In genomic region chr13:41696163-41697003, GRCh38 we compare ENCODE assay signal across 8 cellular contexts.
DNase-seq lines count a peak whose midpoint lies in the region; ATAC-seq, FAIRE-seq and TF ChIP-seq lines count a peak whose summit lies in the region.

No MANE protein-coding gene starts in this region.

- H3K36me3 ChIP-seq in astrocyte (ENCODE audit: insufficient read depth, low read length) = no peaks in the 10 kb centered on the region
- H3K36me3 ChIP-seq in kidney (ENCODE audit: control insufficient read depth in 1 of 2, insufficient read depth in 2 of 2, low read length in 2 of 2) = no peaks in the 10 kb centered on the region
- peaks cover 0 to 16% (median 0%) of the 10 kb centered on the region in 3 donors for H3K36me3 ChIP-seq in tibial nerve

- TF ChIP-seq CTCF in A549 (IDR thresholded peaks at IDR 0.05) (no peak), HFFc6 (IDR thresholded peaks at IDR 0.05) (no peak), astrocyte (IDR thresholded peaks at IDR 0.05; ENCODE audit: insufficient read depth, low read depth, low read length) (no peak), kidney (IDR thresholded peaks at IDR 0.05; ENCODE audit: borderline replicate concordance, extremely low read depth, insufficient read depth) (no peak), tibial nerve (IDR thresholded peaks at IDR 0.05) (no peak)

- H4K20me1 ChIP-seq in astrocyte (ENCODE audit: insufficient read depth, low read length) = no peaks in the 10 kb centered on the region

- H3K27ac Mint-ChIP-seq in HFFc6 (peak overlapping the region; percentile 92), astrocyte (ENCODE audit: unreplicated experiment) (peak overlapping the region; percentile 99)

- intact Hi-C loops in kidney (cut with DNase I) = no loop called here

- TF ChIP-seq POLR2A in A549 (IDR thresholded peaks at IDR 0.05; ENCODE audit: low read length) (no peak), tibial nerve (IDR thresholded peaks at IDR 0.05) (no peak)

- H3K4me2 ChIP-seq in A549 (peak overlapping the region; percentile 83), astrocyte (ENCODE audit: low read length) (peak overlapping the region; percentile 79)

- H3K27me3 Mint-ChIP-seq in HFFc6 (ENCODE audit: insufficient read depth) = no peaks in the 10 kb centered on the region
- no peaks in the 10 kb centered on the region for H3K27me3 Mint-ChIP-seq in astrocyte (ENCODE audit: low read depth, unreplicated experiment)

- peak; percentile 92 to 94 for ATAC-seq in A549

- H3K9me3 ChIP-seq in A549 (no peaks in the 10 kb centered on the region), astrocyte (ENCODE audit: insufficient read depth, low read depth, low read length) (no peaks in the 10 kb centered on the region), kidney (ENCODE audit: control insufficient read depth in 1 of 2, low read length in 2 of 2) (no peaks in the 10 kb centered on the region), tibial nerve (no peaks in the 10 kb centered on the region)

- FAIRE-seq in A549 (lab: Jason Lieb, UNC) (no peak), astrocyte (lab: Jason Lieb, UNC) (peak; percentile 99), kidney (lab: Jason Lieb, UNC) (peak; percentile 88)

- peaks cover 74% of the 10 kb centered on the region for H3K4me1 Mint-ChIP-seq in HFFc6 (ENCODE audit: low read depth)
- peaks cover 36% of the 10 kb centered on the region for H3K4me1 Mint-ChIP-seq in astrocyte (ENCODE audit: low read depth, unreplicated experiment)

- H3K27ac ChIP-seq in A549 (peak overlapping the region; percentile 76 to 87), astrocyte (ENCODE audit: low read depth, low read length) (peak overlapping the region; percentile 96), kidney (ENCODE audit: low read depth in 2 of 2, low read length in 2 of 2) (peak overlapping the region; percentile 36 to 47), tibial nerve (peak overlapping the region in 1 of 4 donors; percentile 62)

- no peak overlapping the region for H3K4me3 ChIP-seq in A549
- H3K4me3 ChIP-seq in astrocyte (ENCODE audit: insufficient read depth, low read depth, low read length) = no peak overlapping the region
- no peak overlapping the region for H3K4me3 ChIP-seq in kidney (ENCODE audit: low read length in 2 of 2)
- H3K4me3 ChIP-seq in tibial nerve = no peak overlapping the region

- H3K9me3 Mint-ChIP-seq in HFFc6 (no peaks in the 10 kb centered on the region), astrocyte (ENCODE audit: unreplicated experiment) (no peaks in the 10 kb centered on the region)

- H3K36me3 Mint-ChIP-seq in HFFc6 (ENCODE audit: low read depth) (peaks cover 10% of the 10 kb centered on the region), astrocyte (ENCODE audit: low read depth, unreplicated experiment) (peaks cover 5% of the 10 kb centered on the region)

- TF ChIP-seq RAD21 in A549 (conservative IDR thresholded peaks at IDR 0.05 in 1 of 2, IDR thresholded peaks at IDR 0.05 in 1 of 2) = no peak; a peak in 1 of 5 replicates

- H3K9ac ChIP-seq in astrocyte (ENCODE audit: low read length) (peak overlapping the region; percentile 73), kidney (ENCODE audit: low read length in 2 of 2) (peak overlapping the region in 1 of 2 donors; percentile 1)

- no peaks in the 10 kb centered on the region for H3K27me3 ChIP-seq in astrocyte (ENCODE audit: insufficient read depth, low read length)
- H3K27me3 ChIP-seq in tibial nerve = no peaks in the 10 kb centered on the region

- CTCF ChIA-PET in A549 (lab: Yijun Ruan, JAX) = interaction anchor here (1.3 to 2.0 kb wide), 2 partner anchors 14 to 28 kb away, joined by 3 to 7 read pairs; no protein-coding TSS in a partner anchor

- POLR2A ChIA-PET in A549 (lab: Yijun Ruan, JAX) = interaction anchor here (0.8 to 1.0 kb wide), 2 partner anchors 14 to 29 kb away, joined by 3 to 4 read pairs; no protein-coding TSS in a partner anchor

- DNase-seq in A549 (ENCODE audit: low read depth in 1 of 2, low spot score in 1 of 2) (peak; percentile 31 to 90), HFFc6 (peak; percentile 84), astrocyte (ENCODE audit: low read depth) (peak; percentile 99), kidney (no peak), NCI-H2196 (lab: John Stamatoyannopoulos, UW; ENCODE audit: unreplicated experiment) (no peak), tibial nerve (ENCODE audit: low spot score in 2 of 2) (no peak), CD1c-positive myeloid dendritic cell (ENCODE audit: extremely low spot score) (no peak), GM19238 (ENCODE audit: insufficient read length, low spot score) (no peak)

- TF ChIP-seq EP300 in A549 (IDR thresholded peaks at IDR 0.05) = peak; percentile 66 to 86; a peak in 4 of 5 replicates
- no peak for TF ChIP-seq EP300 in tibial nerve (IDR thresholded peaks at IDR 0.05)

- no peak overlapping the region for H2AFZ ChIP-seq in astrocyte (ENCODE audit: low read depth, low read length)

- no peaks in the 10 kb centered on the region for H3K79me2 ChIP-seq in astrocyte (ENCODE audit: insufficient read depth, low read length)

- H3K4me1 ChIP-seq in A549 = peaks cover 78% of the 10 kb centered on the region
- H3K4me1 ChIP-seq in astrocyte (ENCODE audit: insufficient read depth, low read length) = peaks cover 39% of the 10 kb centered on the region
- H3K4me1 ChIP-seq in kidney (ENCODE audit: control insufficient read depth in 1 of 2, insufficient read depth in 1 of 2, low read depth in 1 of 2, low read length in 2 of 2) = peaks cover 8 to 21% of the 10 kb centered on the region in 2 donors
- H3K4me1 ChIP-seq in tibial nerve = peaks cover 0 to 34% (median 16%) of the 10 kb centered on the region in 4 donors

- H3K4me3 Mint-ChIP-seq in HFFc6 (peak overlapping the region; percentile 16), astrocyte (ENCODE audit: unreplicated experiment) (no peak overlapping the region)

TF ChIP-seq in A549, 52 proteins besides CTCF, POLR2A, EP300 and RAD21:
- TF ChIP-seq CEBPB (IDR thresholded peaks at IDR 0.05) = peak in 1 of 2 experiments; percentile 63; a peak in 2 of 4 replicates
- peak; percentile 93 for TF ChIP-seq GATA3 (IDR thresholded peaks at IDR 0.05; ENCODE audit: borderline replicate concordance)
- peak; percentile 74; the same call in 1 of the 2 replicates for TF ChIP-seq HOXB5 (CRISPR knock-in tag; IDR thresholded peaks at IDR 0.05)
- no peak for TF ChIP-seq HDAC2 (IDR thresholded peaks at IDR 0.05)
- peak; percentile 51; the same call in 1 of the 3 replicates for TF ChIP-seq BCL3 (IDR thresholded peaks at IDR 0.05)
- no peak for TF ChIP-seq ELK1 (IDR thresholded peaks at IDR 0.05; ENCODE audit: low read depth, low read length)
- TF ChIP-seq ZFP36 (IDR thresholded peaks at IDR 0.05; ENCODE audit: borderline replicate concordance, partially characterized antibody) = no peak
- TF ChIP-seq JUNB (IDR thresholded peaks at IDR 0.05) = peak; percentile 88
- no peak for TF ChIP-seq USF2 (IDR thresholded peaks at IDR 0.05)
- peak; percentile 54 to 79; a peak in 2 of 5 replicates for TF ChIP-seq JUN (IDR thresholded peaks at IDR 0.05)
- peak; percentile 31; the same call in 1 of the 2 replicates for TF ChIP-seq FOSL2 (IDR thresholded peaks at IDR 0.05)
- peak; percentile 84 for TF ChIP-seq FOSL2 (CRISPR knock-in tag; IDR thresholded peaks at IDR 0.05)
- TF ChIP-seq SMC3 (IDR thresholded peaks at IDR 0.05) = peak; percentile 9; the same call in 1 of the 3 replicates

Comparison
In these comparisons a context has a peak if more than half of its experiments do, and no peak if none do; other contexts are left out.
1. DNase-seq: peak in A549 (2 of 2), HFFc6 (single experiment) and astrocyte (single experiment); none in kidney (single experiment), NCI-H2196 (single experiment), tibial nerve (0 of 2), CD1c-positive myeloid dendritic cell (single experiment) and GM19238 (single experiment).